Comparison of ENCODE assay signal across 30 cellular contexts in the genomic region with DNA sequence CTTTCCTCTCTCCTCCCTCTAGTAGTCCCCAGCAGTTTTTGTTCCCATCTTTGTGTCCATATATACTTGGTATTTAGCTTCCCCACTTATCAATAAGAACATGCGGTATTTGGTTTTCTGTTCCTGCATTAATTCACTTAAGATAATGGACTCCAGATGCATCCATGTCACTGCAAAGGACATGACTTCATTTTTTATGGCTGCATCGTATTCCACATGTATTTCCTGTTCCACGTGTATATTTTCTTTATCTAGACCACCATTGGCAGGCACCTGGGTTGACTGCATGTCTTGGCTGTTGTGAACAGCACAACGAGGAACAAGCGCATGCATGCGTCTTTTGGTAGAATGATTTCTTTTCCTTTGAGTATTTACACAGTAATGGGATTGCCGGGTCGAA.
"Had no signal": no experiment of that assay in that cellular context is flagged by ENCODE, and none has a peak within 500 bp of the region (broad histone marks: within the 10 kb centered on the region; RNA-seq: fewer than 3 reads in every experiment).

No MANE protein-coding gene starts in this region.

- H3K27me3 Mint-ChIP-seq: activated B cell treated with CpG ODN at 0.5 μM for 24 hours; activated CD8-positive, alpha-beta T cell treated with anti-CD3 and anti-CD28 coated beads for 36 hours; activated naive CD8-positive, alpha-beta T cell treated with anti-CD3 and anti-CD28 coated beads, Interleukin-2, amount 10 ng/mL, durations not matched to agents 7 days and 5 days; central memory CD8-positive, alpha-beta T cell; dendritic cell treated with granulocyte-macrophage colony-stimulating factor and Interleukin-4, amounts not matched to agents 40 ng/mL and 50 ng/mL, for 4 days had no signal

- H3K27me3 ChIP-seq: brain microvascular endothelial cell, dorsolateral prefrontal cortex had no signal

- H3K27ac ChIP-seq: brain microvascular endothelial cell, coronary artery, dorsolateral prefrontal cortex, WERI-Rb-1 had no signal

- H3K27ac Mint-ChIP-seq: activated B cell treated with CpG ODN at 0.5 μM for 24 hours; activated CD8-positive, alpha-beta T cell treated with anti-CD3 and anti-CD28 coated beads for 36 hours; activated naive CD8-positive, alpha-beta T cell treated with anti-CD3 and anti-CD28 coated beads, Interleukin-2, amount 10 ng/mL, durations not matched to agents 7 days and 5 days; dendritic cell treated with granulocyte-macrophage colony-stimulating factor and Interleukin-4, amounts not matched to agents 40 ng/mL and 50 ng/mL, for 4 days; endodermal cell had no signal

- H3K4me3 ChIP-seq: coronary artery, dorsolateral prefrontal cortex had no signal

- FAIRE-seq: astrocyte, bronchial epithelial cell, frontal cortex had no signal

- H3K9me3 Mint-ChIP-seq: activated B cell treated with CpG ODN at 0.5 μM for 24 hours; activated CD8-positive, alpha-beta T cell treated with anti-CD3 and anti-CD28 coated beads for 36 hours; activated naive CD8-positive, alpha-beta T cell treated with anti-CD3 and anti-CD28 coated beads, Interleukin-2, amount 10 ng/mL, durations not matched to agents 7 days and 5 days; central memory CD8-positive, alpha-beta T cell; dendritic cell treated with granulocyte-macrophage colony-stimulating factor and Interleukin-4, amounts not matched to agents 40 ng/mL and 50 ng/mL, for 4 days; endodermal cell had no signal

- H3K4me3 Mint-ChIP-seq: activated B cell treated with CpG ODN at 0.5 μM for 24 hours; activated CD8-positive, alpha-beta T cell treated with anti-CD3 and anti-CD28 coated beads for 36 hours; activated naive CD8-positive, alpha-beta T cell treated with anti-CD3 and anti-CD28 coated beads, Interleukin-2, amount 10 ng/mL, durations not matched to agents 7 days and 5 days; central memory CD8-positive, alpha-beta T cell; dendritic cell treated with granulocyte-macrophage colony-stimulating factor and Interleukin-4, amounts not matched to agents 40 ng/mL and 50 ng/mL, for 4 days; endodermal cell had no signal

- ATAC-seq: activated CD4-positive, CD25-positive, alpha-beta regulatory T cell treated with anti-CD3 and anti-CD28 coated beads, Interleukin-2, amount 50 U/mL, for 24 hours; activated CD8-positive, alpha-beta T cell treated with anti-CD3 and anti-CD28 coated beads for 36 hours; esophagus mucosa had no signal

- DNase-seq: activated B cell treated with CpG ODN at 0.5 μM for 24 hours; activated CD4-positive, alpha-beta T cell treated with anti-CD3 and anti-CD28 coated beads for 48 hours; activated CD4-positive, alpha-beta T cell treated with anti-CD3 and anti-CD28 coated beads, Interleukin-2, amount 50 U/mL, for 1 hour; activated CD4-positive, alpha-beta T cell treated with anti-CD3 and anti-CD28 coated beads, Interleukin-2, amount 50 U/mL, for 48 hours; activated CD8-positive, alpha-beta memory T cell treated with anti-CD3 and anti-CD28 coated beads for 24 hours; activated CD8-positive, alpha-beta T cell treated with anti-CD3 and anti-CD28 coated beads for 36 hours; activated effector memory CD4-positive, alpha-beta T cell treated with Interleukin-2 at 50 U/mL for 16 hours; activated gamma-delta T cell treated with Interleukin-2 at 50 U/mL for 16 hours; activated naive CD4-positive, alpha-beta T cell treated with anti-CD3 and anti-CD28 coated beads, Interleukin-2, amount 50 U/mL, for 16 hours; activated naive CD4-positive, alpha-beta T cell treated with Interleukin-2 at 50 U/mL for 16 hours; activated naive CD8-positive, alpha-beta T cell treated with anti-CD3 and anti-CD28 coated beads, Interleukin-2, amount 10 ng/mL, durations not matched to agents 7 days and 5 days; activated T-cell treated with anti-CD3 and anti-CD28 coated beads, Interleukin-2, amount 50 U/mL, for 1 hour; amniotic stem cell; anterior cingulate cortex; brain microvascular endothelial cell; dorsolateral prefrontal cortex; effector memory CD4-positive, alpha-beta T cell; endodermal cell; foreskin fibroblast; head of caudate nucleus; T1000; WERI-Rb-1 had no signal
